Comparison of ENCODE assay signal across 11 cellular contexts in the genomic region with DNA sequence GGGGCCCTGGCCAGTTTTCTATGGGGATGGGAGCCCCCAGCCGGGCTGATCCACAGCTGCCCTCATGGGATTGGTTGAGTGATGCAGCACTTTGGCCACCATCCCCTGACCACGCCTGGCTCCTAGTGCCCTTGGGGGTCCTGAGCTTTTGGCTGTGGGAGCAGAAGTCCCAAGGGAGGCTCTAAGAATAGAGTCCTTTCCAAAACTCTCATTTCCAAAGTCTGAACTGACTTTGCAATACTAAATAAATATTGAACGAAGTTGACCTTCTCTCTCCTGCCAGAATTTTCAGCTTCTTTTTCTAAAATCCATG.
"Had no signal": no experiment of that assay in that cellular context is flagged by ENCODE, and none has a peak within 500 bp of the region (broad histone marks: within the 10 kb centered on the region; RNA-seq: fewer than 3 reads in every experiment).

No MANE protein-coding gene starts in this region.

- H3K27ac ChIP-seq: breast epithelium, psoas muscle, transverse colon had no signal

- ATAC-seq: psoas muscle; stimulated activated memory B cell treated with anti-CD40 and anti-IgM and Interleukin-4, amounts not matched to agents 10 μg/mL and 1 μg/mL and 100 μg/mL, for 72 hours had no signal

- H3K36me3 Mint-ChIP-seq: activated naive CD8-positive, alpha-beta T cell treated with anti-CD3 and anti-CD28 coated beads, Interleukin-2, amount 10 ng/mL, durations not matched to agents 7 days and 5 days; stimulated activated memory B cell treated with anti-CD40 and anti-IgM and Interleukin-4, amounts not matched to agents 10 μg/mL and 1 μg/mL and 100 μg/mL, for 72 hours had no signal

- H3K27me3 Mint-ChIP-seq: activated CD4-positive, alpha-beta T cell treated with anti-CD3 and anti-CD28 coated beads, Interleukin-2, amount 10 ng/mL, durations not matched to agents 7 days and 5 days; activated naive CD8-positive, alpha-beta T cell treated with anti-CD3 and anti-CD28 coated beads, Interleukin-2, amount 10 ng/mL, durations not matched to agents 7 days and 5 days had no signal

- H3K4me3 ChIP-seq: breast epithelium, psoas muscle, transverse colon had no signal

- H3K9me3 ChIP-seq: psoas muscle, transverse colon had no signal

- H3K27ac Mint-ChIP-seq: activated CD4-positive, alpha-beta T cell treated with anti-CD3 and anti-CD28 coated beads, Interleukin-2, amount 10 ng/mL, durations not matched to agents 7 days and 5 days; activated naive CD8-positive, alpha-beta T cell treated with anti-CD3 and anti-CD28 coated beads, Interleukin-2, amount 10 ng/mL, durations not matched to agents 7 days and 5 days; stimulated activated memory B cell treated with anti-CD40 and anti-IgM and Interleukin-4, amounts not matched to agents 10 μg/mL and 1 μg/mL and 100 μg/mL, for 72 hours had no signal

- H3K27me3 ChIP-seq: breast epithelium, transverse colon had no signal

- H3K4me1 Mint-ChIP-seq: activated CD4-positive, alpha-beta T cell treated with anti-CD3 and anti-CD28 coated beads, Interleukin-2, amount 10 ng/mL, durations not matched to agents 7 days and 5 days; activated naive CD8-positive, alpha-beta T cell treated with anti-CD3 and anti-CD28 coated beads, Interleukin-2, amount 10 ng/mL, durations not matched to agents 7 days and 5 days; stimulated activated memory B cell treated with anti-CD40 and anti-IgM and Interleukin-4, amounts not matched to agents 10 μg/mL and 1 μg/mL and 100 μg/mL, for 72 hours had no signal

- DNase-seq: activated CD4-positive, alpha-beta T cell treated with anti-CD3 and anti-CD28 coated beads, Interleukin-2, amount 10 ng/mL, durations not matched to agents 7 days and 5 days; activated CD4-positive, CD25-positive, alpha-beta regulatory T cell; activated naive CD4-positive, alpha-beta T cell; activated naive CD8-positive, alpha-beta T cell treated with anti-CD3 and anti-CD28 coated beads, Interleukin-2, amount 10 ng/mL, durations not matched to agents 7 days and 5 days; activated T-cell treated with anti-CD3 and anti-CD28 coated beads for 4 hours; mesendoderm; psoas muscle; stimulated activated CD4-positive, alpha-beta T cell treated with anti-CD3 and anti-CD28 coated beads, Interleukin-12 subunit alpha, Interleukin-12 subunit beta, amount 100 ng/mL, for 4 hours; transverse colon had no signal

- H3K4me3 Mint-ChIP-seq: activated CD4-positive, alpha-beta T cell treated with anti-CD3 and anti-CD28 coated beads, Interleukin-2, amount 10 ng/mL, durations not matched to agents 7 days and 5 days; activated naive CD8-positive, alpha-beta T cell treated with anti-CD3 and anti-CD28 coated beads, Interleukin-2, amount 10 ng/mL, durations not matched to agents 7 days and 5 days; stimulated activated memory B cell treated with anti-CD40 and anti-IgM and Interleukin-4, amounts not matched to agents 10 μg/mL and 1 μg/mL and 100 μg/mL, for 72 hours had no signal

- H3K4me1 ChIP-seq: psoas muscle had no signal

- H3K36me3 ChIP-seq: breast epithelium, transverse colon had no signal
